Comparison of ENCODE assay signal across 15 cellular contexts in the genomic region with DNA sequence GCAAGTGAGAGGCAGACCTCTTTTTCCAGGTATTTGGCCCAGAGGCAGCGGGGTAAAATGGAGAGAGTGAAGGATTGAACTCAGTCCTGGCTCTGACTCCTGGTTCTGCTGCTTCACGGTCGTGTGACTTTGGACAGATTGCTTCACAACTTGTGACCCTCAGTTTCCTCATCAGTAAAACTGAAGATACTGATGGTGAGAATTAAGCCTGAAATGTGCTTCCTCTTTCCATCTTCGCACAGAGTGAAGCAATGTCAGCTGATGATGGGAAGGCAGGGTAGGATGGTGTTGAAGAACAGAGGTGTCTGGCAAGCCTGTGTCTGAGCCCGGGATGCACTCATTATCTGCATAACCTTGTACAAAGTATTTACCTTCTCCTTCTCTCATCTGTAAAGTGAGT. TPM values are rescaled to one million over a fixed set of nuclear protein-coding genes. Genes with fewer than 3 reads are reported as not detected.
A peak's percentile ranks its signal among the peaks of the same experiment; 100 is the strongest.
DNase-seq lines count a peak whose midpoint lies in the region; ATAC-seq, FAIRE-seq and TF ChIP-seq lines count a peak whose summit lies in the region.
"Had no signal": no experiment of that assay in that cellular context is flagged by ENCODE, and none has a peak within 500 bp of the region (broad histone marks: within the 10 kb centered on the region; RNA-seq: fewer than 3 reads in every experiment).

No MANE protein-coding gene starts in this region.

- FAIRE-seq in GM12891 (lab: Jason Lieb, UNC), result peak; percentile 91

- intact Hi-C loops in left colon (cut with DNase I, micrococcal nuclease), result no loop called here

- DNase-seq in AML-193 (lab: John Stamatoyannopoulos, UW) (peak; percentile 49 to 52), GM12891 (ENCODE audit: insufficient read length, low spot score) (no peak), NOMO-1 treated with dmso at 0.1 percent for 144 hours (lab: John Stamatoyannopoulos, UW; ENCODE audit: unreplicated experiment) (peak; percentile 53), germinal center (ENCODE audit: low spot score) (peak; percentile 28), left colon (no peak), NCI-H526 (lab: John Stamatoyannopoulos, UW) (no peak), A172 (ENCODE audit: low spot score) (no peak)
- DNase-seq: activated CD4-positive, alpha-beta T cell treated with anti-CD3 and anti-CD28 coated beads for 4 hours; GDM1; H7; mesendoderm; NCI-H1048; NCI-H774; stimulated activated CD4-positive, alpha-beta T cell treated with anti-CD3 and anti-CD28 coated beads, Interleukin-1b, Interleukin-23, amount 100 ng/mL, for 48 hours had no signal

- ATAC-seq in left colon (no peak), GM18861 (IDR thresholded peaks at IDR 0.05; ENCODE audit: unreplicated experiment) (no peak)

- no peak for TF ChIP-seq POLR2A in GM12891 (IDR thresholded peaks at IDR 0.05; ENCODE audit: low read depth, low read length)

TF ChIP-seq in GM12891, 5 proteins besides CTCF, POLR2A, EP300 and RAD21:
- TF ChIP-seq POLR2AphosphoS5 (IDR thresholded peaks at IDR 0.05; ENCODE audit: low read depth, low read length), result no peak
- peak; percentile 0; the same call in 1 of the 2 replicates for TF ChIP-seq SPI1 (IDR thresholded peaks at IDR 0.05; ENCODE audit: low read depth, low read length)
- no peak for TF ChIP-seq TAF1 (IDR thresholded peaks at IDR 0.05; ENCODE audit: low read depth, low read length)
- TF ChIP-seq PAX5 (IDR thresholded peaks at IDR 0.05; ENCODE audit: insufficient read depth, low read length, severe bottlenecking), result no peak
- no peak for TF ChIP-seq POU2F2 (IDR thresholded peaks at IDR 0.05; ENCODE audit: low read depth, low read length)

RNA-seq across cellular contexts. Expression of a gene that starts 59.0 kb away (rescaled TPM):
- polyA plus RNA-seq in GM12891 (2012; ENCODE audit: low read depth, missing spikeins), result 11.1 TPM
- 1 to 10 TPM; 4.7 to 4.8 TPM for total RNA-seq in left colon
- 4.0 and 6.9 TPM in 2 replicates for total RNA-seq in A172 (2014; rRNA removed; shearing (Covaris generic))

Comparison
In these comparisons a context has a peak if more than half of its experiments do, and no peak if none do; other contexts are left out.
1. DNase-seq: peak in AML-193 (2 of 2), NOMO-1 treated with dmso at 0.1 percent for 144 hours (single experiment) and germinal center (single experiment); none in GM12891 (single experiment), left colon (0 of 2), NCI-H526 (0 of 2) and A172 (single experiment).